15 cellular contexts compared by ENCODE assay signal in the genomic region with DNA sequence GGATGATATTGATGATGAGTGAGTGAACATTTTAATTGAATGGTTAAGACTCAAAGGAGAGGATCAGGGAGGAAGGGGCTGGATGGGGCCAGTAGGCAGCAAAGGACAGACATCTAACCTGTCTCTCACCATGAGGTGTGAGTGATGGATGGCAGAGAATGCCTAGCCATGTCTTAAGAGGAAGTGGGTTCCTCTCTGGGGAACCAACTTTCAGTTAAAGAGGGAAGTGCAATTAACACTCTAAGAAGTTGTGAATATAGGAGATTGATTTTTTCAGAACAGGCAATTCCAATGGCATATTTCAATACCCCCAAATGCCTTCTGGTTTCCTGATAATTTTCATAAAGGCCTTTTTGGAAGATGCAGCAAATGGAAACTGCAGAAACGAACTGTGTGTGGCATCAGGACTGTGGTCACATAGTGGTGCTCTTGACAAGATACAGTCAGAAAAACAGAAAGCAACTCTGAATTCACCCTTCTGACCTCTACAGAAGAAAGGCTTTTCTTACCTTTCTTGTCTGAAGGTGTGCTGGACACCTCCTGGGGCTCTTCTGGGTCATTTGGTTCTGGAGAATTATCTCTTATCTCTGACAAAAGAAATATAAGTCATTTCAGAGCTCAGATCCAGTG. TPM values are rescaled to one million over a fixed set of nuclear protein-coding genes. Genes with fewer than 3 reads are reported as not detected.
DNase-seq lines count a peak whose midpoint lies in the region; ATAC-seq lines count a peak whose summit lies in the region.
"Had no signal": no experiment of that assay in that cellular context is flagged by ENCODE, and none has a peak within 500 bp of the region (broad histone marks: within the 10 kb centered on the region; RNA-seq: fewer than 3 reads in every experiment).

No MANE protein-coding gene starts in this region.

- no peaks in the 10 kb centered on the region for H3K9me3 Mint-ChIP-seq in CD8-positive, alpha-beta memory T cell
- H3K9me3 Mint-ChIP-seq: natural killer cell treated with Interleukin-12 subunit alpha and Interleukin-12 subunit beta and Interleukin-15 and Interleukin-18, amount 100 ng/mL, for 72 hours had no signal

- POLR2A ChIA-PET in CD8-positive, alpha-beta memory T cell (lab: Charles Lee) = no interaction called here

- peaks cover 97% of the 10 kb centered on the region for H3K36me3 ChIP-seq in CD8-positive, alpha-beta memory T cell (ENCODE audit: insufficient read depth, low read length)

- no peaks in the 10 kb centered on the region for H3K27me3 ChIP-seq in CD8-positive, alpha-beta memory T cell (ENCODE audit: insufficient read depth, low read length, poor library complexity, severe bottlenecking)
- H3K27me3 ChIP-seq: gastroesophageal sphincter, tibial artery had no signal

- H3K27ac Mint-ChIP-seq in T-helper 17 cell = no peak overlapping the region
- no peak overlapping the region for H3K27ac Mint-ChIP-seq in CD8-positive, alpha-beta memory T cell
- H3K27ac Mint-ChIP-seq: natural killer cell treated with Interleukin-12 subunit alpha and Interleukin-12 subunit beta and Interleukin-15 and Interleukin-18, amount 100 ng/mL, for 72 hours had no signal

- DNase-seq in CD1c-positive myeloid dendritic cell (ENCODE audit: extremely low spot score) (peak; percentile 59), T-helper 17 cell (no peak), NCI-H2171 (lab: John Stamatoyannopoulos, UW) (no peak)
- DNase-seq in activated naive CD4-positive, alpha-beta T cell treated with anti-CD3 and anti-CD28 coated beads, Interleukin-2, amount 50 U/mL, for 16 hours = no peak
- no peak for DNase-seq in CD8-positive, alpha-beta memory T cell
- DNase-seq: amniotic stem cell; kidney glomerular epithelial cell; NCI-H187; NK-92 treated with Interleukin-12 subunit alpha and Interleukin-12 subunit beta, amount 100 ng/mL, for 24 hours; tibial artery had no signal

- no peak overlapping the region for H3K27ac ChIP-seq in CD8-positive, alpha-beta memory T cell (ENCODE audit: low read depth, low read length)
- H3K27ac ChIP-seq: gastroesophageal sphincter, tibial artery had no signal

- peak; percentile 48 for ATAC-seq in GM19351 (IDR thresholded peaks at IDR 0.05; ENCODE audit: unreplicated experiment)
- peak; percentile 50 for ATAC-seq in HG03442 (IDR thresholded peaks at IDR 0.05; ENCODE audit: unreplicated experiment)
- ATAC-seq in T-helper 17 cell = peak; percentile 61
- ATAC-seq in GM19035 (IDR thresholded peaks at IDR 0.05; ENCODE audit: unreplicated experiment) = no peak
- ATAC-seq: gastroesophageal sphincter had no signal

- CTCF ChIA-PET in CD8-positive, alpha-beta memory T cell (lab: Charles Lee) = no interaction called here

- no peaks in the 10 kb centered on the region for H3K27me3 Mint-ChIP-seq in T-helper 17 cell
- no peaks in the 10 kb centered on the region for H3K27me3 Mint-ChIP-seq in CD8-positive, alpha-beta memory T cell
- H3K27me3 Mint-ChIP-seq: natural killer cell treated with Interleukin-12 subunit alpha and Interleukin-12 subunit beta and Interleukin-15 and Interleukin-18, amount 100 ng/mL, for 72 hours had no signal

- peaks cover 27% of the 10 kb centered on the region for H3K36me3 Mint-ChIP-seq in T-helper 17 cell (ENCODE audit: low read depth)
- H3K36me3 Mint-ChIP-seq in CD8-positive, alpha-beta memory T cell = peaks cover 18 to 35% (median 21%) of the 10 kb centered on the region in 3 donors

- peaks cover 28% of the 10 kb centered on the region for H3K4me1 Mint-ChIP-seq in T-helper 17 cell
- peaks cover 14 to 30% (median 27%) of the 10 kb centered on the region in 3 donors for H3K4me1 Mint-ChIP-seq in CD8-positive, alpha-beta memory T cell

- H3K4me1 ChIP-seq in CD8-positive, alpha-beta memory T cell (ENCODE audit: insufficient read depth, low read length) = peaks cover 12% of the 10 kb centered on the region
- H3K4me1 ChIP-seq: gastroesophageal sphincter, tibial artery had no signal

- H3K9me3 ChIP-seq in T-helper 17 cell (ENCODE audit: control insufficient read depth, low read length, poor library complexity, severe bottlenecking) = no peaks in the 10 kb centered on the region
- no peaks in the 10 kb centered on the region for H3K9me3 ChIP-seq in CD8-positive, alpha-beta memory T cell (ENCODE audit: low read length)
- H3K9me3 ChIP-seq: gastroesophageal sphincter, tibial artery had no signal

- H3K4me3 Mint-ChIP-seq in T-helper 17 cell = no peak overlapping the region
- no peak overlapping the region for H3K4me3 Mint-ChIP-seq in CD8-positive, alpha-beta memory T cell
- H3K4me3 Mint-ChIP-seq: natural killer cell treated with Interleukin-12 subunit alpha and Interleukin-12 subunit beta and Interleukin-15 and Interleukin-18, amount 100 ng/mL, for 72 hours had no signal

- H3K4me3 ChIP-seq in CD8-positive, alpha-beta memory T cell (ENCODE audit: low read length) = no peak overlapping the region
- H3K4me3 ChIP-seq: gastroesophageal sphincter, tibial artery had no signal

RNA-seq across cellular contexts. Expression of gene SP110, which starts 10.2 kb away (rescaled TPM):
- 10 to 100 TPM; 72.5 to 77.1 TPM for total RNA-seq in T-helper 17 cell
- 10 to 100 TPM; 55.2 to 57.9 TPM for total RNA-seq in CD8-positive, alpha-beta memory T cell
- 106 TPM for polyA plus RNA-seq in CD8-positive, alpha-beta memory T cell

RNA-seq across cellular contexts. Expression of gene SP140, which starts 16.0 kb away (rescaled TPM):
- total RNA-seq in T-helper 17 cell = 10 to 100 TPM; 67.2 to 68.2 TPM
- total RNA-seq in CD8-positive, alpha-beta memory T cell = 100 to 1,000 TPM; 108 to 111 TPM
- 34.0 TPM for polyA plus RNA-seq in CD8-positive, alpha-beta memory T cell
